18 cellular contexts compared by ENCODE assay signal in genomic region chr18:74284080-74284479, GRCh38. TPM values are rescaled to one million over a fixed set of nuclear protein-coding genes. Genes with fewer than 3 reads are reported as not detected.
DNase-seq lines count a peak whose midpoint lies in the region; ATAC-seq, FAIRE-seq and TF ChIP-seq lines count a peak whose summit lies in the region.
"Not testable (repeated sequence)": the region's sequence is repeated elsewhere in the genome, so short reads cannot be mapped to it uniquely, and the experiment has no call there.
"Had no signal": no experiment of that assay in that cellular context is flagged by ENCODE, and none has a peak within 500 bp of the region (broad histone marks: within the 10 kb centered on the region; RNA-seq: fewer than 3 reads in every experiment).

No MANE protein-coding gene starts in this region.

- ATAC-seq in GM23338, T-helper 17 cell, left lung, psoas muscle, upper lobe of right lung: not testable (repeated sequence)
- ATAC-seq in Right ventricle myocardium superior (ENCODE audit: poor library complexity): peak; percentile 6

- H3K4me1 Mint-ChIP-seq in GM23338 (peaks cover 80% of the 10 kb centered on the region), T-helper 17 cell (peaks cover 47% of the 10 kb centered on the region), nephron (peaks cover 68% of the 10 kb centered on the region)

- not testable (repeated sequence) for DNase-seq in GM23338 (ENCODE audit: low spot score); T-helper 17 cell; H1 (ENCODE audit: low read depth in 1 of 2, low spot score in 2 of 2); Right ventricle myocardium superior; left lung; psoas muscle; upper lobe of right lung

- peaks cover 15% of the 10 kb centered on the region for H3K79me1 ChIP-seq in H1 (ENCODE audit: low read depth, low read length)

- not testable (repeated sequence) for H3K4ac ChIP-seq in H1 (replicated peaks; ENCODE audit: insufficient read length, low read depth, low read length)

- not testable (repeated sequence) for H3K23ac ChIP-seq in H1 (ENCODE audit: insufficient read length)

- H3K23me2 ChIP-seq in H1 (ENCODE audit: low read depth, low read length): not testable (repeated sequence)

- H3K9me3 ChIP-seq in T-helper 17 cell (ENCODE audit: control insufficient read depth, low read length, poor library complexity, severe bottlenecking); H1 (ENCODE audit: insufficient read depth in 2 of 2, low read depth in 1 of 2, low read length in 1 of 2); left lung; psoas muscle; upper lobe of right lung: not testable (repeated sequence)

- H2BK5ac ChIP-seq in H1 (ENCODE audit: low read depth, low read length): peak overlapping the region; percentile 98; the same call in 1 of the 2 replicates

- H3K27ac Mint-ChIP-seq in GM23338 (peak overlapping the region; percentile 98), T-helper 17 cell (peak overlapping the region; percentile 68), nephron (peak overlapping the region; percentile 88 to 94 (median 92))

- peak overlapping the region; percentile 79; the same call in 1 of the 2 replicates for H3K4me2 ChIP-seq in GM23338
- H3K4me2 ChIP-seq in H1 (ENCODE audit: insufficient read depth in 1 of 2, low read depth in 2 of 2, low read length in 2 of 2): peak overlapping the region in 1 of 2 experiments; percentile 55; a peak in 1 of 4 replicates

- H3K18ac ChIP-seq in H1 (ENCODE audit: extremely low read depth, low read length): not testable (repeated sequence)

- not testable (repeated sequence) for H4K8ac ChIP-seq in H1 (ENCODE audit: extremely low read depth, insufficient read depth, low read length)

- H3K27ac ChIP-seq in GM23338 (ENCODE audit: low read depth): peak overlapping the region; percentile 75
- not testable (repeated sequence) for H3K27ac ChIP-seq in H1 (ENCODE audit: low read depth, low read length)
- H3K27ac ChIP-seq in left lung: peak overlapping the region; percentile 61 to 70
- peak overlapping the region; percentile 16 for H3K27ac ChIP-seq in psoas muscle
- peak overlapping the region; percentile 85 for H3K27ac ChIP-seq in upper lobe of right lung

- not testable (repeated sequence) for TF ChIP-seq RAD21 in H1 (IDR thresholded peaks at IDR 0.05 in 1 of 2, conservative IDR thresholded peaks at IDR 0.05 in 1 of 2; ENCODE audit: low read depth in 2 of 2, low read length in 2 of 2)

- H3K36me3 ChIP-seq in GM23338 (ENCODE audit: insufficient read depth); H1 (ENCODE audit: control insufficient read depth in 2 of 4, insufficient read depth in 4 of 4, low read length in 3 of 4); left lung; psoas muscle (ENCODE audit: insufficient read depth in 1 of 2, low read depth in 1 of 2); upper lobe of right lung: not testable (repeated sequence)

- intact Hi-C loops in Right ventricle myocardium superior (cut with DNase I); left lung (cut with DNase I); psoas muscle (cut with DNase I); upper lobe of right lung (cut with DNase I): not testable (repeated sequence)

- not testable (repeated sequence) for H3K4me3 Mint-ChIP-seq in GM23338, T-helper 17 cell
- H3K4me3 Mint-ChIP-seq in nephron: peak overlapping the region in 1 of 3 experiments; percentile 15

- H3K27me3 Mint-ChIP-seq in GM23338 (ENCODE audit: insufficient read depth, low read depth, poor library complexity): peaks cover 11% of the 10 kb centered on the region
- not testable (repeated sequence) for H3K27me3 Mint-ChIP-seq in T-helper 17 cell; nephron (ENCODE audit: low read depth)

- H3K79me2 ChIP-seq in GM23338 (replicated peaks; ENCODE audit: insufficient read depth) (peaks cover 99% of the 10 kb centered on the region), H1 (ENCODE audit: control insufficient read depth in 1 of 2, insufficient read depth in 2 of 2, low read length in 2 of 2) (peaks cover 12 to 81% of the 10 kb centered on the region in 2 experiments)

- H3K56ac ChIP-seq in H1 (replicated peaks; ENCODE audit: insufficient read length, low read depth, low read length): not testable (repeated sequence)

- not testable (repeated sequence) for H2BK120ac ChIP-seq in H1 (replicated peaks; ENCODE audit: low read depth, low read length)

- H3K4me1 ChIP-seq in GM23338 (ENCODE audit: insufficient read depth): peaks cover 76% of the 10 kb centered on the region
- H3K4me1 ChIP-seq in H1 (replicated peaks in 1 of 4; ENCODE audit: control insufficient read depth in 3 of 4, insufficient read depth in 4 of 4, low read length in 3 of 4): peaks cover 25 to 53% (median 39%) of the 10 kb centered on the region in 4 experiments
- peaks cover 27 to 87% of the 10 kb centered on the region in 2 donors for H3K4me1 ChIP-seq in left lung
- peaks cover 36% of the 10 kb centered on the region for H3K4me1 ChIP-seq in psoas muscle
- H3K4me1 ChIP-seq in upper lobe of right lung: peaks cover 65% of the 10 kb centered on the region

- H3K9me3 Mint-ChIP-seq in GM23338, nephron: not testable (repeated sequence)

- not testable (repeated sequence) for TF ChIP-seq CTCF in GM23338 (conservative IDR thresholded peaks at IDR 0.05; ENCODE audit: low read depth in 2 of 2); H1 (IDR thresholded peaks at IDR 0.05; ENCODE audit: control extremely low read depth in 1 of 3, insufficient read depth in 1 of 3, low read depth in 1 of 3, low read length in 3 of 3); left lung (IDR thresholded peaks at IDR 0.05); nephron (IDR thresholded peaks at IDR 0.05; ENCODE audit: unreplicated experiment in 3 of 3); psoas muscle (IDR thresholded peaks at IDR 0.05); upper lobe of right lung (IDR thresholded peaks at IDR 0.05)

- TF ChIP-seq EP300 in H1 (IDR thresholded peaks at IDR 0.05; ENCODE audit: borderline replicate concordance in 1 of 2, low read depth in 2 of 2, low read length in 2 of 2): not testable (repeated sequence)

- 0 out of 2 replicates have a peak overlapping the region, but pooled peaks have one; percentile 23 for H2BK20ac ChIP-seq in H1 (ENCODE audit: low read length)

- WGBS in H1 (ENCODE audit: extremely low coverage in 1 of 2, insufficient coverage in 1 of 2, insufficient read length in 1 of 2, insufficient replicate concordance in 2 of 2, low coverage in 1 of 2, low lambda C conversion rate in 2 of 2, missing lambda C conversion rate in 1 of 2), 2 experiments: 77% methylated on average over 5 of the region's 6 CpGs; no CpG with 5 or more reads in 1 of the 2 experiments
- WGBS in psoas muscle, 3 donors: 13 to 29% (median 22%) methylated on average over 6 of the region's 6 CpGs

- H4K91ac ChIP-seq in H1 (replicated peaks; ENCODE audit: insufficient read length, low read length): not testable (repeated sequence)

- H3K9me2 ChIP-seq in GM23338 (ENCODE audit: insufficient read depth): not testable (repeated sequence)

- H2AFZ ChIP-seq in GM23338; H1 (ENCODE audit: low read length): not testable (repeated sequence)

- POLR2A ChIA-PET in H1 (lab: Charles Lee; ENCODE audit: partially characterized antibody): interaction anchor here (1.4 to 2.4 kb wide), 2 partner anchors 9 to 10 kb away, joined by 5 to 6 read pairs; no protein-coding TSS in a partner anchor

- H4K20me1 ChIP-seq in GM23338 (replicated peaks; ENCODE audit: insufficient read depth); H1 (replicated peaks in 1 of 2; ENCODE audit: control insufficient read depth in 1 of 2, insufficient read depth in 2 of 2, low read length in 2 of 2): not testable (repeated sequence)

- peak overlapping the region; percentile 61; the same call in 1 of the 2 replicates for H2AK5ac ChIP-seq in H1 (ENCODE audit: low read depth, low read length)

- not testable (repeated sequence) for H3K27me3 ChIP-seq in GM23338 (ENCODE audit: insufficient read depth); H1 (replicated peaks in 1 of 4; ENCODE audit: control insufficient read depth in 3 of 4, extremely low read depth in 1 of 4, insufficient read depth in 3 of 4, low read length in 3 of 4); left lung; psoas muscle (ENCODE audit: insufficient read depth in 3 of 3, low read length in 2 of 3); upper lobe of right lung

- not testable (repeated sequence) for FAIRE-seq in H1 (lab: Jason Lieb, UNC)

- not testable (repeated sequence) for H3K4me3 ChIP-seq in GM23338; H1 (ENCODE audit: extremely low read depth in 1 of 4, insufficient read depth in 2 of 4, low read depth in 3 of 4, low read length in 4 of 4); left lung; psoas muscle; upper lobe of right lung

- not testable (repeated sequence) for H2BK15ac ChIP-seq in H1 (ENCODE audit: low read length)

- H3K36me3 Mint-ChIP-seq in GM23338 (ENCODE audit: low read depth): peaks cover 35% of the 10 kb centered on the region
- not testable (repeated sequence) for H3K36me3 Mint-ChIP-seq in T-helper 17 cell (ENCODE audit: low read depth); nephron (ENCODE audit: low read depth)

- H3F3A ChIP-seq in GM23338 (replicated peaks; ENCODE audit: low read depth): not testable (repeated sequence)

- not testable (repeated sequence) for H3K14ac ChIP-seq in H1 (ENCODE audit: insufficient read length)

- not testable (repeated sequence) for H2BK12ac ChIP-seq in H1 (ENCODE audit: low read depth, low read length)

- not testable (repeated sequence) for TF ChIP-seq POLR2A in H1 (IDR thresholded peaks at IDR 0.05; ENCODE audit: control extremely low read depth in 1 of 2, low read depth in 2 of 2, low read length in 2 of 2)

- CTCF ChIA-PET in H1 (lab: Charles Lee; ENCODE audit: partially characterized antibody): interaction anchor here (1.1 to 1.6 kb wide), 6 partner anchors 9 to 278 kb away, joined by 3 to 9 read pairs (median 4); no protein-coding TSS in a partner anchor

- not testable (repeated sequence) for H4K5ac ChIP-seq in H1 (ENCODE audit: insufficient read length, low read depth, low read length)

- not testable (repeated sequence) for H3K9ac ChIP-seq in H1 (replicated peaks in 1 of 4; ENCODE audit: extremely low read depth in 1 of 4, low read depth in 3 of 4, low read length in 3 of 4)

RNA-seq across cellular contexts. Expression of gene CYB5A, which starts 7.7 kb away (rescaled TPM):
- total RNA-seq in GM23338 (2014; rRNA removed; shearing (Covaris generic)): 122 and 136 TPM in 2 replicates
- polyA plus RNA-seq in GM23338 (2016; fragmentation: Nextera tagmentation; extraction: Ambion mirVana) (274 and 283 TPM in 2 replicates), H1 (2011; rRNA removed) (186 and 195 TPM in 2 replicates), psoas muscle (10 to 100 TPM; 27.0 to 35.6 (median 27.2) TPM)
- total RNA-seq in T-helper 17 cell (10 to 100 TPM; 14.5 to 14.8 TPM), Right ventricle myocardium superior (101 TPM), left lung (100 to 1,000 TPM; 347 to 508 TPM), psoas muscle (10 to 100 TPM; 13.4 to 27.1 (median 22.1) TPM), upper lobe of right lung (399 TPM)
- 153 and 154 TPM in 2 replicates for total RNA-seq in H1 (2021; fragmentation: NEBNext Ultra II Directional; extraction: Animal tissue kit (Norgen Biotek cat#: 25700))
- polyA plus RNA-seq in H1 (2011; cell fraction: cytosol; rRNA removed): 277 TPM
- polyA plus RNA-seq in H1 (2011; cell fraction: nucleus; rRNA removed): 76.0 TPM
- 131 to 163 TPM (median 150 TPM) in 4 replicates for polyA plus RNA-seq in H1 (2012, experiment 1 of 2)
- polyA plus RNA-seq in H1 (2012, experiment 2 of 2): 107 TPM
- polyA plus RNA-seq in H1 (2013, experiment 1 of 2): 120 TPM
- 122 TPM for polyA plus RNA-seq in H1 (2013, experiment 2 of 2)
- 48.1 and 64.5 TPM in 2 replicates for polyA minus RNA-seq in H1 (2011; rRNA and poly(A)+ RNA removed)
- 59.4 TPM for polyA minus RNA-seq in H1 (2011; cell fraction: cytosol; rRNA and poly(A)+ RNA removed)
- 36.3 TPM for polyA minus RNA-seq in H1 (2011; cell fraction: nucleus; rRNA and poly(A)+ RNA removed)
- total RNA-seq: G401 had no signal

RNA-seq across cellular contexts. Expression of gene C18orf63, which starts 31.6 kb away (rescaled TPM):
- not detected in 2 replicates for total RNA-seq in GM23338 (2014; rRNA removed; shearing (Covaris generic))
- polyA plus RNA-seq in GM23338 (2016; fragmentation: Nextera tagmentation; extraction: Ambion mirVana) (not detected in 2 replicates), H1 (2011; rRNA removed) (not detected in 2 replicates), psoas muscle (not detected)
- total RNA-seq in T-helper 17 cell (not detected), Right ventricle myocardium superior (not detected), left lung (under 1 TPM; 0.16 to 0.26 TPM), psoas muscle (not detected), upper lobe of right lung (0.17 TPM)
- not detected in 2 replicates for total RNA-seq in H1 (2021; fragmentation: NEBNext Ultra II Directional; extraction: Animal tissue kit (Norgen Biotek cat#: 25700))
- polyA plus RNA-seq in H1 (2011; cell fraction: cytosol; rRNA removed): not detected
- not detected for polyA plus RNA-seq in H1 (2011; cell fraction: nucleus; rRNA removed)
- polyA plus RNA-seq in H1 (2012, experiment 1 of 2): not detected in 4 replicates
- not detected for polyA plus RNA-seq in H1 (2012, experiment 2 of 2)
- polyA plus RNA-seq in H1 (2013, experiment 1 of 2): not detected
- not detected for polyA plus RNA-seq in H1 (2013, experiment 2 of 2)
- polyA minus RNA-seq in H1 (2011; rRNA and poly(A)+ RNA removed): not detected in 2 replicates
- not detected for polyA minus RNA-seq in H1 (2011; cell fraction: cytosol; rRNA and poly(A)+ RNA removed)
- not detected for polyA minus RNA-seq in H1 (2011; cell fraction: nucleus; rRNA and poly(A)+ RNA removed)
- total RNA-seq: activated CD8-positive, alpha-beta T cell treated with anti-CD3 and anti-CD28 coated beads, Interleukin-2, amount 10 ng/mL, durations not matched to agents 7 days and 5 days; activated naive CD4-positive, alpha-beta T cell treated with anti-CD3 and anti-CD28 coated beads for 36 hours; adrenal gland; cerebellum; G401; H4; kidney epithelial cell; myocyte; occipital lobe; thyroid gland had no signal
- polyA plus RNA-seq: adrenal gland had no signal
